13 cellular contexts compared by ENCODE assay signal in genomic region chr1:245605480-245606156, GRCh38.
DNase-seq lines count a peak whose midpoint lies in the region; ATAC-seq and TF ChIP-seq lines count a peak whose summit lies in the region.
"Had no signal": no experiment of that assay in that cellular context is flagged by ENCODE, and none has a peak within 500 bp of the region (broad histone marks: within the 10 kb centered on the region; RNA-seq: fewer than 3 reads in every experiment).

No MANE protein-coding gene starts in this region.

- no peaks in the 10 kb centered on the region for H3K79me2 ChIP-seq in Karpas-422 (ENCODE audit: low read length)
- no peaks in the 10 kb centered on the region for H3K79me2 ChIP-seq in GM23338 (replicated peaks; ENCODE audit: insufficient read depth)

- H3K36me3 Mint-ChIP-seq in GM23338 (ENCODE audit: low read depth): no peaks in the 10 kb centered on the region
- H3K36me3 Mint-ChIP-seq: T-cell had no signal

- no peak for TF ChIP-seq EP300 in sigmoid colon (IDR thresholded peaks at IDR 0.05)

- H3K4me2 ChIP-seq in Karpas-422 (ENCODE audit: low read depth, low read length, poor library complexity, severe bottlenecking) (no peak overlapping the region), GM23338 (no peak overlapping the region)

- peak overlapping the region; percentile 58 for H3K27ac ChIP-seq in RWPE1
- H3K27ac ChIP-seq in sigmoid colon: peak overlapping the region in 3 of 4 donors; percentile 49 to 64 (median 60)
- H3K27ac ChIP-seq in Karpas-422 (ENCODE audit: low read length): no peak overlapping the region
- no peak overlapping the region for H3K27ac ChIP-seq in GM23338 (ENCODE audit: low read depth)

- H3K9me3 ChIP-seq in sigmoid colon: no peaks in the 10 kb centered on the region
- H3K9me3 ChIP-seq in Karpas-422 (ENCODE audit: low read length): no peaks in the 10 kb centered on the region

- peaks cover 2% of the 10 kb centered on the region for H3K27me3 Mint-ChIP-seq in GM23338 (ENCODE audit: insufficient read depth, low read depth, poor library complexity)

- no peak overlapping the region for H3K9ac ChIP-seq in Karpas-422 (ENCODE audit: low read length)

- WGBS in sigmoid colon, 2 donors: 70 to 81% methylated on average over 14 of the region's 14 CpGs

- TF ChIP-seq CTCF in RWPE1 (conservative IDR thresholded peaks at IDR 0.05; ENCODE audit: low read depth) (no peak), sigmoid colon (IDR thresholded peaks at IDR 0.05) (no peak), GM23338 (conservative IDR thresholded peaks at IDR 0.05; ENCODE audit: low read depth in 2 of 2) (no peak)

- H3K4me3 Mint-ChIP-seq in GM23338: no peak overlapping the region
- H3K4me3 Mint-ChIP-seq: T-cell had no signal

- H3K27me3 ChIP-seq in sigmoid colon (peaks cover 0 to 5% (median 0%) of the 10 kb centered on the region in 3 donors), Karpas-422 (ENCODE audit: low read length) (no peaks in the 10 kb centered on the region), GM23338 (ENCODE audit: insufficient read depth) (no peaks in the 10 kb centered on the region)

- no peaks in the 10 kb centered on the region for H3K9me2 ChIP-seq in Karpas-422 (replicated peaks; ENCODE audit: insufficient read depth, low read length)
- no peaks in the 10 kb centered on the region; the same call in 1 of the 2 replicates for H3K9me2 ChIP-seq in GM23338 (ENCODE audit: insufficient read depth)

- no peaks in the 10 kb centered on the region for H3K36me3 ChIP-seq in sigmoid colon
- no peaks in the 10 kb centered on the region for H3K36me3 ChIP-seq in Karpas-422 (ENCODE audit: insufficient read depth, low read length)
- no peaks in the 10 kb centered on the region for H3K36me3 ChIP-seq in GM23338 (ENCODE audit: insufficient read depth)

- H3K4me1 Mint-ChIP-seq in GM23338: no peaks in the 10 kb centered on the region
- H3K4me1 Mint-ChIP-seq: T-cell had no signal

- no peak for TF ChIP-seq POLR2A in sigmoid colon (IDR thresholded peaks at IDR 0.05)

- no peaks in the 10 kb centered on the region for H3F3A ChIP-seq in GM23338 (replicated peaks; ENCODE audit: low read depth)

- intact Hi-C loops in sigmoid colon (cut with DNase I): no loop called here

- no peaks in the 10 kb centered on the region for H3K9me3 Mint-ChIP-seq in GM23338
- H3K9me3 Mint-ChIP-seq: T-cell had no signal

- CTCF ChIA-PET in RWPE1 (lab: Yijun Ruan, JAX): interaction anchor here (0.7 kb wide), 1 partner anchor 1996 kb away, joined by 6 read pairs; no protein-coding TSS in a partner anchor

- no peaks in the 10 kb centered on the region for H4K20me1 ChIP-seq in Karpas-422 (ENCODE audit: insufficient read depth, low read depth, low read length)
- H4K20me1 ChIP-seq in GM23338 (replicated peaks; ENCODE audit: insufficient read depth): no peaks in the 10 kb centered on the region

- H2AFZ ChIP-seq in Karpas-422 (ENCODE audit: low read length) (no peak overlapping the region), GM23338 (no peak overlapping the region; the same call in 1 of the 2 replicates)

- H3K4me3 ChIP-seq in sigmoid colon: peak overlapping the region; percentile 14 to 34 (median 26)
- H3K4me3 ChIP-seq in Karpas-422 (ENCODE audit: low read length): no peak overlapping the region
- no peak overlapping the region for H3K4me3 ChIP-seq in GM23338

- H3K27ac Mint-ChIP-seq in GM23338: no peak overlapping the region
- H3K27ac Mint-ChIP-seq: T-cell had no signal

- POLR2A ChIA-PET in RWPE1 (lab: Yijun Ruan, JAX; ENCODE audit: low non-redundant PET): no interaction called here

- DNase-seq in ELF-1 (ENCODE audit: low read depth, low spot score): peak; percentile 49
- DNase-seq in RWPE1 (ENCODE audit: low spot score): peak; percentile 32
- peak; percentile 68 for DNase-seq in fibroblast of gingiva (ENCODE audit: low read depth)
- no peak for DNase-seq in sigmoid colon
- DNase-seq in activated CD4-positive, alpha-beta T cell treated with anti-CD3 and anti-CD28 coated beads for 1 hour: no peak
- no peak for DNase-seq in Karpas-422
- no peak for DNase-seq in GM23338 (ENCODE audit: low spot score)
- DNase-seq: DMS79 treated with DMSO at 0.1 percent for 48 hours, erythroblast, MV-4-11, NCI-H526 treated with DMSO at 0.1 percent for 48 hours, T-cell had no signal

- no peak for ATAC-seq in HG03571 (IDR thresholded peaks at IDR 0.05; ENCODE audit: unreplicated experiment)
- no peak for ATAC-seq in GM23338
- ATAC-seq: T-cell had no signal

- H3K4me1 ChIP-seq in sigmoid colon (peaks cover 0 to 40% (median 28%) of the 10 kb centered on the region in 4 donors), Karpas-422 (ENCODE audit: low read length) (no peaks in the 10 kb centered on the region), GM23338 (ENCODE audit: insufficient read depth) (no peaks in the 10 kb centered on the region)

TF ChIP-seq in GM23338, 12 proteins besides CTCF, POLR2A, EP300 and RAD21 (continues in another document):
- TF ChIP-seq ZNF114 (CRISPR knock-in tag; IDR thresholded peaks at IDR 0.05) (no peak), EZH2phosphoT487 (IDR thresholded peaks at IDR 0.05; ENCODE audit: unreplicated experiment) (no peak), ZNF331 (CRISPR knock-in tag; IDR thresholded peaks at IDR 0.05; ENCODE audit: low read depth) (no peak), EZH2 (IDR thresholded peaks at IDR 0.05; ENCODE audit: low read depth, unreplicated experiment) (no peak), POLR2AphosphoS5 (IDR thresholded peaks at IDR 0.05; ENCODE audit: low read depth) (no peak), REST (IDR thresholded peaks at IDR 0.05; ENCODE audit: unreplicated experiment) (no peak), CREB1 (CRISPR knock-in tag; IDR thresholded peaks at IDR 0.05; ENCODE audit: low read depth) (no peak)

Comparison
In these comparisons a context has a peak if more than half of its experiments do, and no peak if none do; other contexts are left out.
1. DNase-seq: peak in ELF-1 (single experiment), RWPE1 (single experiment) and fibroblast of gingiva (single experiment); none in sigmoid colon (single experiment), activated CD4-positive, alpha-beta T cell treated with anti-CD3 and anti-CD28 coated beads for 1 hour (single experiment), Karpas-422 (single experiment) and GM23338 (single experiment).
2. H3K27ac ChIP-seq: peak in RWPE1 (single experiment) and sigmoid colon (3 of 4); none in Karpas-422 (single experiment) and GM23338 (single experiment).
3. H3K4me3 ChIP-seq: peak in sigmoid colon (4 of 4); none in Karpas-422 (single experiment) and GM23338 (single experiment).